ENCODE assay signal across 23 cellular contexts in genomic region chr7:36001546-36001945, GRCh38.
A peak's percentile ranks its signal among the peaks of the same experiment; 100 is the strongest.
DNase-seq lines count a peak whose midpoint lies in the region; ATAC-seq, FAIRE-seq and TF ChIP-seq lines count a peak whose summit lies in the region.
"Had no signal": no experiment of that assay in that cellular context is flagged by ENCODE, and none has a peak within 500 bp of the region (broad histone marks: within the 10 kb centered on the region; RNA-seq: fewer than 3 reads in every experiment).

No MANE protein-coding gene starts in this region.

- H3K9me3 ChIP-seq in HCT116 (ENCODE audit: control insufficient read depth in 1 of 2, insufficient read depth in 1 of 2, low read depth in 1 of 2, low read length in 2 of 2) (no peaks in the 10 kb centered on the region), astrocyte (ENCODE audit: insufficient read depth, low read depth, low read length) (no peaks in the 10 kb centered on the region), fibroblast of lung (ENCODE audit: control insufficient read depth, insufficient read depth, low read depth, low read length) (no peaks in the 10 kb centered on the region), trophoblast cell (ENCODE audit: insufficient read depth, low read depth, low read length) (no peaks in the 10 kb centered on the region)
- H3K9me3 ChIP-seq: A549, BE2C had no signal

- no peaks in the 10 kb centered on the region; the same call in 1 of the 2 replicates for H3K9me2 ChIP-seq in HCT116 (ENCODE audit: insufficient read depth)

- H4K91ac ChIP-seq in trophoblast cell (ENCODE audit: low read depth, low read length), result no peak overlapping the region

- H3K36me3 ChIP-seq in HCT116 (ENCODE audit: control insufficient read depth in 1 of 2, insufficient read depth in 2 of 2, low read length in 2 of 2), result no peaks in the 10 kb centered on the region
- H3K36me3 ChIP-seq in astrocyte (ENCODE audit: insufficient read depth, low read length), result no peaks in the 10 kb centered on the region
- no peaks in the 10 kb centered on the region for H3K36me3 ChIP-seq in fibroblast of lung (ENCODE audit: control insufficient read depth, insufficient read depth, low read length)
- H3K36me3 ChIP-seq in trophoblast cell (ENCODE audit: control insufficient read depth in 1 of 2, insufficient read depth in 2 of 2, low read length in 2 of 2), result peaks cover 0 to 3% of the 10 kb centered on the region in 2 experiments
- H3K36me3 ChIP-seq: BE2C had no signal

- no peaks in the 10 kb centered on the region for H3K79me1 ChIP-seq in trophoblast cell (ENCODE audit: low read length)

- POLR2A ChIA-PET in HCT116 (lab: Charles Lee), result no interaction called here

- no CpG with 5 or more reads among the region's 3 CpGs for WGBS in trophoblast cell (ENCODE audit: extremely low coverage, insufficient coverage, insufficient read length)

- no peaks in the 10 kb centered on the region for H3K79me2 ChIP-seq in HCT116 (ENCODE audit: insufficient read depth, low read length)
- no peaks in the 10 kb centered on the region for H3K79me2 ChIP-seq in astrocyte (ENCODE audit: insufficient read depth, low read length)
- no peaks in the 10 kb centered on the region for H3K79me2 ChIP-seq in fibroblast of lung (ENCODE audit: control insufficient read depth, insufficient read depth, low read length)
- H3K79me2 ChIP-seq in trophoblast cell (ENCODE audit: control insufficient read depth, insufficient read depth, low read length, poor library complexity), result no peaks in the 10 kb centered on the region

- no peaks in the 10 kb centered on the region for H3K27me3 Mint-ChIP-seq in astrocyte (ENCODE audit: low read depth, unreplicated experiment)

- no peak for TF ChIP-seq POLR2A in HCT116 (IDR thresholded peaks at IDR 0.05; ENCODE audit: borderline replicate concordance, extremely low read depth, insufficient read depth, insufficient read length)

- H3K14ac ChIP-seq in trophoblast cell (ENCODE audit: low read length), result no peak overlapping the region

- no peak overlapping the region for H4K8ac ChIP-seq in trophoblast cell (ENCODE audit: low read depth, low read length)

- H2AFZ ChIP-seq in HCT116 (ENCODE audit: low read depth, low read length, poor library complexity, severe bottlenecking), result no peak overlapping the region
- H2AFZ ChIP-seq in astrocyte (ENCODE audit: low read depth, low read length), result no peak overlapping the region
- H2AFZ ChIP-seq in fibroblast of lung (ENCODE audit: low read length), result no peak overlapping the region
- H2AFZ ChIP-seq in trophoblast cell (ENCODE audit: insufficient read depth, low read length, poor library complexity), result no peak overlapping the region

- TF ChIP-seq CTCF in HCT116 (IDR thresholded peaks at IDR 0.05 in 2 of 3, conservative IDR thresholded peaks at IDR 0.05 in 1 of 3; ENCODE audit: borderline replicate concordance in 1 of 3, insufficient read depth in 1 of 3, low read depth in 2 of 3, low read length in 2 of 3) (no peak), astrocyte (IDR thresholded peaks at IDR 0.05; ENCODE audit: insufficient read depth, low read depth, low read length) (no peak), fibroblast of lung (conservative IDR thresholded peaks at IDR 0.05 in 1 of 2, IDR thresholded peaks at IDR 0.05 in 1 of 2; ENCODE audit: low read depth in 1 of 2, low read length in 2 of 2) (no peak)

- no peak overlapping the region for H3K4ac ChIP-seq in trophoblast cell (ENCODE audit: low read depth, low read length)

- H3K4me3 ChIP-seq in HCT116 (replicated peaks in 1 of 2; ENCODE audit: low read depth in 1 of 2, low read length in 2 of 2) (no peak overlapping the region), astrocyte (ENCODE audit: insufficient read depth, low read depth, low read length) (no peak overlapping the region), fibroblast of lung (replicated peaks in 1 of 4; ENCODE audit: control extremely low read depth in 1 of 4, insufficient read depth in 1 of 4, low read depth in 3 of 4, low read length in 4 of 4) (no peak overlapping the region), trophoblast cell (ENCODE audit: low read depth, low read length) (no peak overlapping the region)
- H3K4me3 ChIP-seq: A549, GM12878 had no signal

- intact Hi-C loops in HCT116 (cut with micrococcal nuclease), result no loop called here

- H3K27ac Mint-ChIP-seq in astrocyte (ENCODE audit: unreplicated experiment), result no peak overlapping the region

- H3K4me1 ChIP-seq in HCT116 (ENCODE audit: control insufficient read depth in 1 of 2, insufficient read depth in 2 of 2, low read length in 2 of 2), result no peaks in the 10 kb centered on the region
- H3K4me1 ChIP-seq in astrocyte (ENCODE audit: insufficient read depth, low read length), result no peaks in the 10 kb centered on the region
- H3K4me1 ChIP-seq in fibroblast of lung (ENCODE audit: control insufficient read depth, extremely low read depth, insufficient read depth, low read length), result no peaks in the 10 kb centered on the region
- no peaks in the 10 kb centered on the region for H3K4me1 ChIP-seq in trophoblast cell (ENCODE audit: control insufficient read depth in 1 of 2, insufficient read depth in 2 of 2, low read length in 2 of 2)
- H3K4me1 ChIP-seq: A549, BE2C had no signal

- no peak overlapping the region for H3K27ac ChIP-seq in HCT116 (ENCODE audit: low read depth, low read length)
- H3K27ac ChIP-seq in astrocyte (ENCODE audit: low read depth, low read length), result no peak overlapping the region
- H3K27ac ChIP-seq in fibroblast of lung (ENCODE audit: insufficient read depth, low read length), result no peak overlapping the region
- H3K27ac ChIP-seq in trophoblast cell (ENCODE audit: low read depth, low read length), result no peak overlapping the region
- H3K27ac ChIP-seq: A549, HL-60 had no signal

- H3K9ac ChIP-seq in HCT116 (ENCODE audit: low read length), result no peak overlapping the region
- H3K9ac ChIP-seq in astrocyte (ENCODE audit: low read length), result no peak overlapping the region
- H3K9ac ChIP-seq in fibroblast of lung (ENCODE audit: insufficient read depth, low read length), result no peak overlapping the region
- no peak overlapping the region for H3K9ac ChIP-seq in trophoblast cell (ENCODE audit: low read length)

- H3K9me3 Mint-ChIP-seq in astrocyte (ENCODE audit: unreplicated experiment), result no peaks in the 10 kb centered on the region

- CTCF ChIA-PET in HCT116 (lab: Charles Lee), result no interaction called here

- no peaks in the 10 kb centered on the region for H3K36me3 Mint-ChIP-seq in astrocyte (ENCODE audit: low read depth, unreplicated experiment)

- peak; percentile 32; the same call in 1 of the 2 replicates for ATAC-seq in HCT116
- ATAC-seq in left lobe of liver, result no peak
- ATAC-seq: A549, GM12878, HepG2, Panc1, SK-N-SH treated with all-trans-retinoic acid at 6 μM for 48 hours had no signal

- H2AK5ac ChIP-seq in trophoblast cell (ENCODE audit: low read length), result no peak overlapping the region

- H4K12ac ChIP-seq in trophoblast cell (ENCODE audit: low read depth, low read length), result no peak overlapping the region

- no peak overlapping the region for H2BK12ac ChIP-seq in trophoblast cell (ENCODE audit: low read length)

- H4K20me1 ChIP-seq in HCT116 (ENCODE audit: insufficient read depth), result no peaks in the 10 kb centered on the region
- H4K20me1 ChIP-seq in astrocyte (ENCODE audit: insufficient read depth, low read length), result no peaks in the 10 kb centered on the region
- H4K20me1 ChIP-seq in fibroblast of lung (ENCODE audit: control insufficient read depth, extremely low read depth, insufficient read depth, low read length), result no peaks in the 10 kb centered on the region

- H3K27me3 ChIP-seq in HCT116 (ENCODE audit: insufficient read depth, low read length), result no peaks in the 10 kb centered on the region
- peaks cover 4% of the 10 kb centered on the region for H3K27me3 ChIP-seq in astrocyte (ENCODE audit: insufficient read depth, low read length)
- H3K27me3 ChIP-seq in fibroblast of lung (ENCODE audit: control insufficient read depth, insufficient read depth, low read length), result no peaks in the 10 kb centered on the region
- no peaks in the 10 kb centered on the region for H3K27me3 ChIP-seq in trophoblast cell (ENCODE audit: insufficient read depth, low read length)
- H3K27me3 ChIP-seq: BE2C had no signal

- BruUV-seq in HCT116 (replicated peaks; lab: Mats Ljungman, UMichigan), result no TSS peak

- DNase-seq in HCT116 (ENCODE audit: low read depth, low spot score), result no peak
- DNase-seq in astrocyte (ENCODE audit: low read depth), result peak; percentile 17
- peak; percentile 21 to 23 for DNase-seq in fibroblast of lung (ENCODE audit: low read depth in 2 of 2)
- DNase-seq in trophoblast cell, result peak; percentile 80 to 87
- no peak for DNase-seq in 8988T
- DNase-seq in stimulated activated naive CD4-positive, alpha-beta T cell (lab: John Stamatoyannopoulos, UW), result no peak
- DNase-seq in left lobe of liver (ENCODE audit: low spot score), result no peak
- DNase-seq: BE2C, COR-L47, DMS79, KBM-7, NCI-H2029 treated with DMSO at 0.1 percent for 48 hours, NCI-H226, NCI-H510A treated with DMSO at 0.1 percent for 48 hours, NCI-H748 treated with DMSO at 0.1 percent for 48 hours, SIG-M5 had no signal

- no peak overlapping the region for H2BK5ac ChIP-seq in trophoblast cell (ENCODE audit: low read depth, low read length, poor library complexity)

- no peak overlapping the region for H3K18ac ChIP-seq in trophoblast cell (ENCODE audit: low read length)

- FAIRE-seq in astrocyte (lab: Jason Lieb, UNC), result no peak
- FAIRE-seq: A549, GM12878, H54, HepG2 had no signal

- no peaks in the 10 kb centered on the region for H3K4me1 Mint-ChIP-seq in astrocyte (ENCODE audit: low read depth, unreplicated experiment)

- no peak overlapping the region for H3K4me3 Mint-ChIP-seq in astrocyte (ENCODE audit: unreplicated experiment)

- H3K4me2 ChIP-seq in HCT116 (ENCODE audit: low read length) (no peak overlapping the region), astrocyte (ENCODE audit: low read length) (no peak overlapping the region), fibroblast of lung (ENCODE audit: extremely low read depth, insufficient read depth, low read length) (no peak overlapping the region), trophoblast cell (ENCODE audit: low read length) (no peak overlapping the region)
- H3K4me2 ChIP-seq: A549 had no signal

- H2BK120ac ChIP-seq in trophoblast cell (ENCODE audit: insufficient read depth, low read length, poor library complexity), result no peak overlapping the region

- H3K23ac ChIP-seq in trophoblast cell (ENCODE audit: low read length), result no peak overlapping the region

- TF ChIP-seq RAD21 in HCT116 (IDR thresholded peaks at IDR 0.05; ENCODE audit: low read depth), result no peak

- RAD21 ChIA-PET in HCT116 (lab: Charles Lee; ENCODE audit: low non-redundant PET in 1 of 2, low total read pairs in 2 of 2, uncharacterized antibody in 2 of 2, unreplicated experiment in 2 of 2), result no interaction called here

TF ChIP-seq in HCT116, 20 proteins besides CTCF, POLR2A, EP300 and RAD21 (continues in another document):
- TF ChIP-seq EZH2 (IDR thresholded peaks at IDR 0.05) (no peak), YY1 (IDR thresholded peaks at IDR 0.05; ENCODE audit: extremely low read depth, insufficient replicate concordance, low read depth, low read length) (no peak), JUND (IDR thresholded peaks at IDR 0.05) (no peak)

Comparison
In these comparisons a context has a peak if more than half of its experiments do, and no peak if none do; other contexts are left out.
1. DNase-seq: peak in astrocyte (single experiment), fibroblast of lung (2 of 2) and trophoblast cell (2 of 2); none in HCT116 (single experiment), 8988T (single experiment), stimulated activated naive CD4-positive, alpha-beta T cell (0 of 6) and left lobe of liver (single experiment).